Comparison of ENCODE assay signal across 8 cellular contexts in genomic region chr7:154927624-154928125, GRCh38.
A peak's percentile ranks its signal among the peaks of the same experiment; 100 is the strongest.
DNase-seq lines count a peak whose midpoint lies in the region; ATAC-seq and TF ChIP-seq lines count a peak whose summit lies in the region.

No MANE protein-coding gene starts in this region.

- no peaks in the 10 kb centered on the region for H3K9me2 ChIP-seq in DOHH2 (replicated peaks; ENCODE audit: control insufficient read depth, low read length)

- H3K27ac ChIP-seq in DOHH2 (ENCODE audit: low read depth, low read length): no peak overlapping the region
- H3K27ac ChIP-seq in thymus (ENCODE audit: low read depth): peak overlapping the region; percentile 97

- H3K9me3 ChIP-seq in DOHH2 (ENCODE audit: control insufficient read depth, insufficient read depth, low read length) (peaks cover 3% of the 10 kb centered on the region), thymus (ENCODE audit: control insufficient read depth) (no peaks in the 10 kb centered on the region)

- H3K4me1 ChIP-seq in DOHH2 (ENCODE audit: control insufficient read depth, low read length) (peaks cover 12% of the 10 kb centered on the region), thymus (ENCODE audit: control insufficient read depth, insufficient read depth, low read length) (peaks cover 11% of the 10 kb centered on the region)

- peak; percentile 62 for ATAC-seq in omental fat pad (ENCODE audit: low FRiP score)

- H3K4me2 ChIP-seq in DOHH2 (ENCODE audit: low read length): peak overlapping the region; percentile 93

- H3K36me3 ChIP-seq in DOHH2 (ENCODE audit: control insufficient read depth, low read length): no peaks in the 10 kb centered on the region
- H3K36me3 ChIP-seq in thymus (ENCODE audit: control insufficient read depth, insufficient read depth): peaks cover 6% of the 10 kb centered on the region

- under 1% methylated on average over 5 of the region's 5 CpGs for WGBS in thymus

- no peaks in the 10 kb centered on the region for H4K20me1 ChIP-seq in DOHH2 (ENCODE audit: control insufficient read depth, insufficient read depth, low read depth, low read length)

- no peaks in the 10 kb centered on the region for H3F3A ChIP-seq in DOHH2 (ENCODE audit: control insufficient read depth, insufficient read depth)

- H3K27me3 ChIP-seq in DOHH2 (ENCODE audit: control insufficient read depth, low read length) (no peaks in the 10 kb centered on the region), thymus (ENCODE audit: control insufficient read depth, insufficient read depth) (peaks cover 2% of the 10 kb centered on the region)

- TF ChIP-seq CTCF in DOHH2 (IDR thresholded peaks at IDR 0.05; ENCODE audit: low read depth, low read length, poor library complexity, severe bottlenecking): peak; percentile 82
- TF ChIP-seq CTCF in fibroblast of villous mesenchyme (IDR thresholded peaks at IDR 0.05; ENCODE audit: insufficient read depth, low read depth, low read length): peak; percentile 65
- no peak for TF ChIP-seq CTCF in omental fat pad (IDR thresholded peaks at IDR 0.05)

- DNase-seq in H4 (ENCODE audit: low spot score): peak; percentile 82
- peak; percentile 82 for DNase-seq in M059J (ENCODE audit: low read depth)
- peak; percentile 4 for DNase-seq in SHP77 treated with DMSO at 0.1 percent for 48 hours (lab: John Stamatoyannopoulos, UW)
- DNase-seq in activated effector memory CD4-positive, alpha-beta T cell treated with anti-CD3 and anti-CD28 coated beads, Interleukin-2, amount 50 U/mL, for 16 hours: peak; percentile 89
- peak; percentile 94 for DNase-seq in fibroblast of villous mesenchyme (ENCODE audit: low read depth)
- DNase-seq in omental fat pad (ENCODE audit: low spot score): peak; percentile 90

- H3K79me2 ChIP-seq in DOHH2 (ENCODE audit: control insufficient read depth, low read length): no peaks in the 10 kb centered on the region

- H3K4me3 ChIP-seq in DOHH2 (ENCODE audit: low read length) (peak overlapping the region; percentile 71), fibroblast of villous mesenchyme (ENCODE audit: low read depth, low read length) (peak overlapping the region; percentile 70), thymus (ENCODE audit: low read length) (peak overlapping the region; percentile 85)

Comparison
In these comparisons a context has a peak if more than half of its experiments do, and no peak if none do; other contexts are left out.
1. CTCF ChIP-seq: peak in DOHH2 (single experiment) and fibroblast of villous mesenchyme (single experiment); none in omental fat pad (0 of 3).
2. DNase-seq: peak in every context shown above with its lines; median percentile 94 in fibroblast of villous mesenchyme; 90 in omental fat pad; 89 in activated effector memory CD4-positive, alpha-beta T cell treated with anti-CD3 and anti-CD28 coated beads, Interleukin-2, amount 50 U/mL, for 16 hours; 82 in H4; 82 in M059J; 4 in SHP77 treated with DMSO at 0.1 percent for 48 hours.
3. Peak in every context shown above with its lines, with median percentiles within 50 percentile points of each other: H3K4me3 ChIP-seq.